ENCODE assay signal across 8 cellular contexts in genomic region chr7:92836489-92837213, GRCh38. TPM values are rescaled to one million over a fixed set of nuclear protein-coding genes. Genes with fewer than 3 reads are reported as not detected.
DNase-seq lines count a peak whose midpoint lies in the region; ATAC-seq and TF ChIP-seq lines count a peak whose summit lies in the region.

Gene CDK6, minus strand, starts transcription at chr7:92836573. Its CDS starts 3,250 bp downstream, at chr7:92833323.

- H3K79me2 ChIP-seq in hepatocyte = peaks cover 27% of the 10 kb centered on the region

- TF ChIP-seq POLR2A in gastrocnemius medialis (IDR thresholded peaks at IDR 0.05) = peak; percentile 24 to 26

- under 1% methylated on average over 27 of the region's 66 CpGs for WGBS in hepatocyte (ENCODE audit: low lambda C conversion rate, missing lambda C conversion rate)

- in situ Hi-C loops in gastrocnemius medialis (cut with MboI; ENCODE audit: low sequenced_read_pairs in 4 of 4) = loop anchor here in 2 of 4 donors (10.0 to 25.0 kb wide), 2 partner anchors 212 to 224 kb away; no protein-coding TSS in a partner anchor

- H3K27me3 ChIP-seq in BLaER1 = peaks cover 89% of the 10 kb centered on the region
- H3K27me3 ChIP-seq in hepatocyte = no peaks in the 10 kb centered on the region
- H3K27me3 ChIP-seq in gastrocnemius medialis = peaks cover 4 to 47% (median 44%) of the 10 kb centered on the region in 3 donors

- H3K4me1 ChIP-seq in BLaER1 = peaks cover 22% of the 10 kb centered on the region
- H3K4me1 ChIP-seq in hepatocyte (ENCODE audit: insufficient read depth) = no peaks in the 10 kb centered on the region
- no peaks in the 10 kb centered on the region for H3K4me1 ChIP-seq in gastrocnemius medialis

- intact Hi-C loops in T-helper 1 cell treated with Interleukin-12 subunit alpha and Interleukin-12 subunit beta and Interleukin-4 antibody, amounts not matched to agents 30 ng/mL and 1 ng/mL, for 36 hours (cut with micrococcal nuclease) = loop anchor here (1.0 to 5.0 kb wide), 6 partner anchors 19 to 704 kb away; partner anchors contain the start of genes CYP51A1 and SAMD9
- intact Hi-C loops in gastrocnemius medialis (cut with DNase I; ENCODE audit: low total_unique reads) = loop anchor here (5.0 kb wide), 1 partner anchor 309 kb away; the partner anchor contains the start of genes PEX1 and RBM48

- TF ChIP-seq CTCF in hepatocyte (IDR thresholded peaks at IDR 0.05; ENCODE audit: poor library complexity) = no peak
- peak in 1 of 5 experiments; percentile 10 for TF ChIP-seq CTCF in gastrocnemius medialis (IDR thresholded peaks at IDR 0.05 in 4 of 5, conservative IDR thresholded peaks at IDR 0.05 in 1 of 5)

- H3K27ac ChIP-seq in BLaER1 (peak within 1 kb of the TSS; percentile 77), hepatocyte (peak within 1 kb of the TSS; percentile 98), gastrocnemius medialis (peak within 1 kb of the TSS; percentile 74 to 80 (median 76))

- no peaks in the 10 kb centered on the region for H3K9me2 ChIP-seq in hepatocyte (replicated peaks; ENCODE audit: insufficient read depth)

- peak within 1 kb of the TSS; percentile 81 for H3K4me2 ChIP-seq in BLaER1
- H3K4me2 ChIP-seq in hepatocyte = peak within 1 kb of the TSS; percentile 88

- ATAC-seq in GM19372 (IDR thresholded peaks at IDR 0.05; ENCODE audit: low read depth, unreplicated experiment) = peak; percentile 40
- no peak for ATAC-seq in gastrocnemius medialis

- peaks cover 30% of the 10 kb centered on the region for H4K20me1 ChIP-seq in BLaER1
- no peaks in the 10 kb centered on the region for H4K20me1 ChIP-seq in hepatocyte (ENCODE audit: insufficient read depth, poor library complexity, severe bottlenecking)

- H3K36me3 ChIP-seq in BLaER1 (no peaks in the 10 kb centered on the region), hepatocyte (replicated peaks; ENCODE audit: insufficient read depth, low read depth) (no peaks in the 10 kb centered on the region), gastrocnemius medialis (no peaks in the 10 kb centered on the region)

- H2AFZ ChIP-seq in hepatocyte = peak within 1 kb of the TSS; percentile 76

- H3K9me3 ChIP-seq in BLaER1 = no peaks in the 10 kb centered on the region
- no peaks in the 10 kb centered on the region for H3K9me3 ChIP-seq in hepatocyte (ENCODE audit: low read depth)
- H3K9me3 ChIP-seq in gastrocnemius medialis = no peaks in the 10 kb centered on the region

- peak within 1 kb of the TSS; percentile 81 for H3K9ac ChIP-seq in BLaER1

- DNase-seq in HT-29 (ENCODE audit: low spot score) = peak; percentile 28
- peak; percentile 61 for DNase-seq in amniotic epithelial cell (ENCODE audit: low read depth)
- peak; percentile 85 for DNase-seq in hepatocyte (ENCODE audit: low spot score)
- DNase-seq in gastrocnemius medialis = no peak
- DNase-seq in DMS79 (lab: John Stamatoyannopoulos, UW) = no peak

- H3K4me3 ChIP-seq in BLaER1 = peak within 1 kb of the TSS; percentile 83
- H3K4me3 ChIP-seq in hepatocyte = peak within 1 kb of the TSS; percentile 58
- H3K4me3 ChIP-seq in gastrocnemius medialis = peak within 1 kb of the TSS; percentile 50 to 81 (median 70)

RNA-seq across cellular contexts. Expression of gene CDK6, which starts in this region (rescaled TPM):
- total RNA-seq in HT-29 (2014; rRNA removed; shearing (Covaris generic)) = 48.8 and 59.5 TPM in 2 replicates
- total RNA-seq in T-helper 1 cell treated with Interleukin-12 subunit alpha and Interleukin-12 subunit beta and Interleukin-4 antibody, amounts not matched to agents 30 ng/mL and 1 ng/mL, for 36 hours = 183 and 187 TPM in 2 replicates
- total RNA-seq in hepatocyte (64.5 and 69.6 TPM in 2 replicates), gastrocnemius medialis (1 to 10 TPM; 1.2 to 6.9 (median 2.6) TPM)
- 15.9 and 18.7 TPM in 2 replicates for polyA plus RNA-seq in hepatocyte

Comparison
In these comparisons a context has a peak if more than half of its experiments do, and no peak if none do; other contexts are left out.
1. DNase-seq: peak in HT-29 (single experiment), amniotic epithelial cell (single experiment) and hepatocyte (single experiment); none in gastrocnemius medialis (0 of 2) and DMS79 (single experiment).
2. Peak in every context shown above with its lines, with median percentiles within 50 percentile points of each other: H3K27ac ChIP-seq and H3K4me3 ChIP-seq.